ENCODE assay signal across 9 cellular contexts in the genomic region with DNA sequence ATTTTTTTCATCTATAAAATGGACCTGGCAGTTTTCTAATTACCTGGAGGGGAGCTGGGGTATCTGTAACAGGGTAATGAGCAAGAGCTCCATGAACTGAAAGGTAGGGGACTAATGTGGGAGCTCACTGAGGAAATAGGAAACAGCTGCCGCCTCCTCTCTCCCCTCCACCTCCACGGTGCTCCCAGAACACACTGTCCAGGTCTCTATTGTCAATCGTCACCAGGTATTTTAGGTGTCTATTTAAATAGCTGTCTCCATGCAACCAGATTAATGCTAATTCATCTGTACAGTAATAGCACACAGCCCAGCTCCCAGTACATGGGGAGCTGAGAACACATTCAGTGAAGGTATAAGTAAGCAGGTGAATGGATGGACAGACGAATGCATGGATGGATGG.
"Had no signal": no experiment of that assay in that cellular context is flagged by ENCODE, and none has a peak within 500 bp of the region (broad histone marks: within the 10 kb centered on the region; RNA-seq: fewer than 3 reads in every experiment).

No MANE protein-coding gene starts in this region.

- ATAC-seq: HCT116, K562 had no signal

- FAIRE-seq: K562 had no signal

- H3K36me3 ChIP-seq: HAP-1 had no signal

- DNase-seq: GM23248, GOT3, H7, HFFc6, IMR-90 had no signal

- H3K4me1 ChIP-seq: HAP-1 had no signal

- H3K4me3 ChIP-seq: GM23248, HAP-1, K562 had no signal

- H3K27ac ChIP-seq: GM23248, HL-60 had no signal

- H3K9me3 ChIP-seq: HAP-1 had no signal
